Comparison of ENCODE assay signal across 16 cellular contexts in the genomic region with DNA sequence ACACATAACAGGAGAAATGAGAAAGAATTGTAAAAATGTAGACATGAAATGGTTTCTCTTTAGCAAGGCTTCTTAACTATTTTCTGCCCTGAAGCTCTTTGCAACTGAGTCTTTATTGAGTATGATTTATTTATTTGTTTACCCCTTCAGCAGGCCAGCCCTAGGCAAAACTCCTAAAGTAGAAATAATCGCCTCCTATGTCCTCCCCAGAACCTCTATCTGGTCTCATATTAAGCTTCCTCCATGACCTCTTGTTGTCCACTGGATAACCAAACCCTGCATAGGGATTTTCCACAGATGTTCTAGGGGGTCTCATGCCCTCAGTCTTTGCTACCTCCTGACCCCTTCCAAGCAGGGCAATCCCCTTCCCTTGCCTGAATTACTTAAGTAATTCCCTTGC.
DNase-seq lines count a peak whose midpoint lies in the region; ATAC-seq and TF ChIP-seq lines count a peak whose summit lies in the region.
"Had no signal": no experiment of that assay in that cellular context is flagged by ENCODE, and none has a peak within 500 bp of the region (broad histone marks: within the 10 kb centered on the region; RNA-seq: fewer than 3 reads in every experiment).

No MANE protein-coding gene starts in this region.

- no peaks in the 10 kb centered on the region for H3K36me3 ChIP-seq in HUES48 (ENCODE audit: control insufficient read depth, insufficient read depth, low read length)
- no peaks in the 10 kb centered on the region for H3K36me3 ChIP-seq in Panc1 (ENCODE audit: control insufficient read depth, insufficient read depth, low read length)
- no peaks in the 10 kb centered on the region for H3K36me3 ChIP-seq in mesenchymal stem cell (ENCODE audit: control insufficient read depth in 1 of 2, insufficient read depth in 2 of 2, low read depth in 1 of 2, low read length in 2 of 2)
- no peaks in the 10 kb centered on the region for H3K36me3 ChIP-seq in smooth muscle cell (ENCODE audit: low read depth)
- H3K36me3 ChIP-seq in SJCRH30: no peaks in the 10 kb centered on the region
- H3K36me3 ChIP-seq: Peyer's patch had no signal

- H3K9ac ChIP-seq in HUES48 (ENCODE audit: low read depth, low read length) (0 out of 2 replicates have a peak overlapping the region, but pooled peaks have one; percentile 20), mesenchymal stem cell (ENCODE audit: low read length) (no peak overlapping the region), smooth muscle cell (ENCODE audit: low read depth) (no peak overlapping the region)
- H3K9ac ChIP-seq: SK-N-SH had no signal

- peak overlapping the region in 1 of 2 experiments; percentile 61 for H2BK12ac ChIP-seq in mesenchymal stem cell (ENCODE audit: low read length in 2 of 2)

- H4K8ac ChIP-seq in mesenchymal stem cell (ENCODE audit: low read length): no peak overlapping the region

- no peaks in the 10 kb centered on the region for H3K9me3 ChIP-seq in HUES48 (ENCODE audit: control insufficient read depth, insufficient read depth, low read length)
- peaks cover 18% of the 10 kb centered on the region; the same call in 1 of the 2 replicates for H3K9me3 ChIP-seq in Panc1 (ENCODE audit: control insufficient read depth, insufficient read depth, low read depth, low read length)
- no peaks in the 10 kb centered on the region for H3K9me3 ChIP-seq in mesenchymal stem cell (ENCODE audit: control insufficient read depth, low read length)
- H3K9me3 ChIP-seq in smooth muscle cell (replicated peaks; ENCODE audit: low read depth): no peaks in the 10 kb centered on the region
- H3K9me3 ChIP-seq in SJCRH30 (replicated peaks): no peaks in the 10 kb centered on the region
- H3K9me3 ChIP-seq: Peyer's patch, SK-N-SH had no signal

- TF ChIP-seq CTCF in Panc1 (IDR thresholded peaks at IDR 0.05) (no peak), smooth muscle cell (IDR thresholded peaks at IDR 0.05; ENCODE audit: borderline replicate concordance, insufficient read depth, poor library complexity, severe bottlenecking) (no peak)

- in situ Hi-C loops in Panc1 (cut with HindIII; ENCODE audit: low pct_unique_long_range_greater_than_20kb, low sequenced_read_pairs): no loop called here

- H2AK5ac ChIP-seq in mesenchymal stem cell (ENCODE audit: low read length, severe bottlenecking): no peak overlapping the region

- H3K23ac ChIP-seq in mesenchymal stem cell (ENCODE audit: low read length in 2 of 2): no peak overlapping the region

- H3K4me3 ChIP-seq in HUES48 (ENCODE audit: low read depth, low read length) (no peak overlapping the region), Panc1 (ENCODE audit: low read depth in 2 of 2, low read length in 2 of 2) (peak overlapping the region in 1 of 2 experiments; percentile 40; a peak in 2 of 4 replicates), mesenchymal stem cell (ENCODE audit: insufficient read depth in 1 of 2, low read depth in 1 of 2, low read length in 2 of 2) (no peak overlapping the region), smooth muscle cell (no peak overlapping the region), SJCRH30 (no peak overlapping the region)
- H3K4me3 ChIP-seq: Peyer's patch had no signal

- H3K18ac ChIP-seq in mesenchymal stem cell (ENCODE audit: low read depth in 1 of 2, low read length in 2 of 2): no peak overlapping the region

- peak; percentile 75 for ATAC-seq in Panc1

- POLR2A ChIA-PET in Panc1 (lab: Charles Lee): interaction anchor here (0.7 kb wide), 1 partner anchor 643 kb away, joined by 4 read pairs; no protein-coding TSS in a partner anchor

- no peak overlapping the region for H3K4me2 ChIP-seq in mesenchymal stem cell (ENCODE audit: low read length, poor library complexity, severe bottlenecking)
- peak overlapping the region; percentile 8 for H3K4me2 ChIP-seq in smooth muscle cell
- H3K4me2 ChIP-seq: SK-N-SH had no signal

- no peak overlapping the region for H4K91ac ChIP-seq in mesenchymal stem cell (ENCODE audit: low read length)

- no peak overlapping the region for H2BK15ac ChIP-seq in mesenchymal stem cell (ENCODE audit: low read depth, poor library complexity, severe bottlenecking)

- no peaks in the 10 kb centered on the region for H3F3A ChIP-seq in smooth muscle cell (ENCODE audit: low read depth)

- no peak overlapping the region for H3K14ac ChIP-seq in mesenchymal stem cell (ENCODE audit: low read length in 2 of 2)

- intact Hi-C loops in Panc1 (cut with micrococcal nuclease; ENCODE audit: unreplicated experiment): loop anchor here (2.0 to 10.0 kb wide), 3 partner anchors 49 to 733 kb away; partner anchors contain the start of gene NKAIN2

- H3K4me1 ChIP-seq in HUES48 (ENCODE audit: control insufficient read depth, insufficient read depth, low read length) (peaks cover 9% of the 10 kb centered on the region; the same call in 1 of the 2 replicates), Panc1 (ENCODE audit: control insufficient read depth, insufficient read depth, low read length) (peaks cover 35% of the 10 kb centered on the region), mesenchymal stem cell (ENCODE audit: control insufficient read depth, insufficient read depth, low read depth, low read length) (no peaks in the 10 kb centered on the region), smooth muscle cell (ENCODE audit: low read depth) (no peaks in the 10 kb centered on the region), SJCRH30 (no peaks in the 10 kb centered on the region)
- H3K4me1 ChIP-seq: Peyer's patch had no signal

- CTCF ChIA-PET in Panc1 (lab: Charles Lee): no interaction called here

- H3K79me2 ChIP-seq in smooth muscle cell (ENCODE audit: low read depth): no peaks in the 10 kb centered on the region

- no peak overlapping the region for H2BK5ac ChIP-seq in mesenchymal stem cell (ENCODE audit: low read depth, low read length, poor library complexity, severe bottlenecking)

- H3K4ac ChIP-seq in mesenchymal stem cell (ENCODE audit: low read depth in 1 of 2, low read length in 2 of 2): no peak overlapping the region

- no peaks in the 10 kb centered on the region for H3K79me1 ChIP-seq in mesenchymal stem cell (replicated peaks; ENCODE audit: low read length, poor library complexity, severe bottlenecking)

- BruUV-seq in Panc1 (replicated peaks; lab: Mats Ljungman, UMichigan): no TSS peak

- no peak for DNase-seq in Panc1 (ENCODE audit: low read depth, low spot score)
- DNase-seq in mesenchymal stem cell: no peak
- no peak for DNase-seq in smooth muscle cell (lab: John Stamatoyannopoulos, UW; ENCODE audit: unreplicated experiment)
- no peak for DNase-seq in activated CD8-positive, alpha-beta memory T cell treated with anti-CD3 and anti-CD28 coated beads, Interleukin-2, amount 50 U/mL, for 48 hours
- no peak for DNase-seq in SJCRH30
- no peak for DNase-seq in stimulated activated CD4-positive, alpha-beta T cell treated with anti-CD3 and anti-CD28 coated beads, Interleukin-4, amount 100 ng/mL, for 4 hours
- DNase-seq: DND-41, H9, NCI-H1092 treated with DMSO at 0.1 percent for 48 hours, NCI-H1436, NCI-H446 treated with DMSO at 0.1 percent for 48 hours, Peyer's patch, SIG-M5, SK-N-SH, SW 1271 had no signal

- H4K20me1 ChIP-seq in smooth muscle cell (ENCODE audit: low read depth): no peaks in the 10 kb centered on the region

- H3K27me3 ChIP-seq in HUES48 (ENCODE audit: control insufficient read depth, insufficient read depth, low read length) (no peaks in the 10 kb centered on the region), Panc1 (ENCODE audit: control insufficient read depth, insufficient read depth, low read length) (no peaks in the 10 kb centered on the region), mesenchymal stem cell (ENCODE audit: control insufficient read depth in 1 of 2, insufficient read depth in 1 of 2, low read length in 2 of 2) (no peaks in the 10 kb centered on the region), smooth muscle cell (ENCODE audit: low read depth) (no peaks in the 10 kb centered on the region), SJCRH30 (no peaks in the 10 kb centered on the region)
- H3K27me3 ChIP-seq: Peyer's patch had no signal

- H3K27ac ChIP-seq in HUES48 (ENCODE audit: low read depth, low read length): no peak overlapping the region
- peak overlapping the region; percentile 99 for H3K27ac ChIP-seq in Panc1 (ENCODE audit: low read length)
- H3K27ac ChIP-seq in mesenchymal stem cell (ENCODE audit: low read length, poor library complexity, severe bottlenecking): no peak overlapping the region
- H3K27ac ChIP-seq in smooth muscle cell (ENCODE audit: low read depth): peak overlapping the region; percentile 23
- H3K27ac ChIP-seq in SJCRH30: no peak overlapping the region
- H3K27ac ChIP-seq: Peyer's patch had no signal

- H2BK120ac ChIP-seq in mesenchymal stem cell (ENCODE audit: low read depth, low read length): peak overlapping the region; percentile 64

- WGBS in mesenchymal stem cell: 89% methylated on average over 1 of the region's 1 CpG
- 79% methylated on average over 1 of the region's 1 CpG for WGBS in smooth muscle cell (ENCODE audit: low lambda C conversion rate)

- H2AFZ ChIP-seq in mesenchymal stem cell (ENCODE audit: low read depth, low read length) (no peak overlapping the region), smooth muscle cell (ENCODE audit: low read depth) (no peak overlapping the region)

Comparison
In these comparisons a context has a peak if more than half of its experiments do, and no peak if none do; other contexts are left out.
1. H3K27ac ChIP-seq: peak in Panc1 (single experiment) and smooth muscle cell (single experiment); none in HUES48 (single experiment), mesenchymal stem cell (single experiment) and SJCRH30 (single experiment).